2 cellular contexts compared by ENCODE assay signal in genomic region chr7:128743112-128743772, GRCh38.
TF ChIP-seq lines count a peak whose summit lies in the region.

No MANE protein-coding gene starts in this region.

TF ChIP-seq in HEK293, 187 proteins besides CTCF, POLR2A, EP300 and RAD21 (continued from another document):
- TF ChIP-seq ZNF660 (tag by site-specific recombination; IDR thresholded peaks at IDR 0.05) (no peak), KLF10 (tag by site-specific recombination; IDR thresholded peaks at IDR 0.05) (no peak), ZNF132 (tag by site-specific recombination; IDR thresholded peaks at IDR 0.05; ENCODE audit: borderline replicate concordance) (no peak), PATZ1 (tag by site-specific recombination; IDR thresholded peaks at IDR 0.05) (no peak), REPIN1 (tag by site-specific recombination; IDR thresholded peaks at IDR 0.05; ENCODE audit: low read depth) (no peak), ZNF362 (tag by site-specific recombination; IDR thresholded peaks at IDR 0.05) (peak; percentile 78; the same call in 1 of the 2 replicates), ZSCAN18 (tag by site-specific recombination; IDR thresholded peaks at IDR 0.05) (no peak), ZNF626 (tag by site-specific recombination; IDR thresholded peaks at IDR 0.05) (no peak), ZNF747 (tag by site-specific recombination; IDR thresholded peaks at IDR 0.05) (no peak), SP2 (tag by site-specific recombination; IDR thresholded peaks at IDR 0.05) (no peak), ZNF600 (tag by site-specific recombination; IDR thresholded peaks at IDR 0.05) (0 out of 2 replicates have a peak, but pooled peaks have one; percentile 34), ZFHX2 (tag by site-specific recombination; conservative IDR thresholded peaks at IDR 0.05) (no peak), KLF1 (tag by site-specific recombination; IDR thresholded peaks at IDR 0.05) (no peak), ZBTB48 (tag by site-specific recombination; IDR thresholded peaks at IDR 0.05) (no peak), ZNF169 (tag by site-specific recombination; IDR thresholded peaks at IDR 0.05) (no peak), ZNF280C (tag by site-specific recombination; IDR thresholded peaks at IDR 0.05) (no peak), ZNF341 (tag by site-specific recombination; IDR thresholded peaks at IDR 0.05; ENCODE audit: low read depth) (no peak), ZNF571 (tag by site-specific recombination; IDR thresholded peaks at IDR 0.05) (no peak), ZBTB8A (tag by site-specific recombination; IDR thresholded peaks at IDR 0.05) (no peak)

TF ChIP-seq in SK-N-SH, 30 proteins besides CTCF, POLR2A, EP300 and RAD21 (continued from another document):
- TF ChIP-seq FOSL2 (IDR thresholded peaks at IDR 0.05; ENCODE audit: borderline replicate concordance, low read depth) (no peak), MAX (IDR thresholded peaks at IDR 0.05; ENCODE audit: low read depth) (no peak), EZH2phosphoT487 (IDR thresholded peaks at IDR 0.05; ENCODE audit: borderline replicate concordance, low read depth) (no peak), RCOR1 (IDR thresholded peaks at IDR 0.05; ENCODE audit: low read length) (no peak), GATA2 (CRISPR knock-in tag; IDR thresholded peaks at IDR 0.05) (no peak), JUND (IDR thresholded peaks at IDR 0.05) (no peak), PBX3 (IDR thresholded peaks at IDR 0.05) (no peak), NRF1 (IDR thresholded peaks at IDR 0.05; ENCODE audit: low read depth, low read length) (no peak), FOXJ3 (CRISPR knock-in tag; IDR thresholded peaks at IDR 0.05) (no peak), POLR2AphosphoS5 (IDR thresholded peaks at IDR 0.05; ENCODE audit: low read depth, low read length) (no peak), FOXM1 (IDR thresholded peaks at IDR 0.05; ENCODE audit: low read depth) (no peak), MXI1 (IDR thresholded peaks at IDR 0.05; ENCODE audit: low read depth, low read length) (no peak)
